ENCODE assay signal across 2 cellular contexts in genomic region chr12:42804928-42805327, GRCh38.
TF ChIP-seq lines count a peak whose summit lies in the region.

No MANE protein-coding gene starts in this region.

TF ChIP-seq in Ishikawa, 13 proteins besides CTCF, POLR2A, EP300 and RAD21 (continued from another document):
- TF ChIP-seq YY1 (IDR thresholded peaks at IDR 0.05; ENCODE audit: low read depth) (no peak), TAF1 (IDR thresholded peaks at IDR 0.05; ENCODE audit: low read depth) (no peak), MAX (IDR thresholded peaks at IDR 0.05) (no peak)

TF ChIP-seq in SK-N-SH, 30 proteins besides CTCF, POLR2A, EP300 and RAD21 (continued from another document):
- no peak for TF ChIP-seq REST (IDR thresholded peaks at IDR 0.05; ENCODE audit: low read depth, low read length)
